23 cellular contexts compared by ENCODE assay signal in genomic region chr7:66528652-66529051, GRCh38.
"Had no signal": no experiment of that assay in that cellular context is flagged by ENCODE, and none has a peak within 500 bp of the region (broad histone marks: within the 10 kb centered on the region; RNA-seq: fewer than 3 reads in every experiment).

No MANE protein-coding gene starts in this region.

- H3K36me3 ChIP-seq: adrenal gland, breast epithelium, colonic mucosa, WERI-Rb-1 had no signal

- H3K27me3 ChIP-seq: adrenal gland, ascending aorta, breast epithelium, colonic mucosa, esophagus squamous epithelium had no signal

- H3K9me3 ChIP-seq: adrenal gland, ascending aorta, breast epithelium, colonic mucosa, esophagus squamous epithelium had no signal

- H3K27ac ChIP-seq: adrenal gland, ascending aorta, breast epithelium, colonic mucosa, esophagus squamous epithelium, WERI-Rb-1 had no signal

- ATAC-seq: activated CD8-positive, alpha-beta memory T cell treated with anti-CD3 and anti-CD28 coated beads, Interleukin-2, amount 10 ng/mL, durations not matched to agents 7 days and 5 days; activated CD8-positive, alpha-beta T cell treated with anti-CD3 and anti-CD28 coated beads for 36 hours; left colon; sciatic nerve; stimulated activated memory B cell treated with anti-CD40 and anti-IgM and Interleukin-4, amounts not matched to agents 10 μg/mL and 1 μg/mL and 100 μg/mL, for 72 hours had no signal

- DNase-seq: activated CD4-positive, alpha-beta T cell treated with anti-CD3 and anti-CD28 coated beads, Interleukin-2, amount 10 ng/mL, durations not matched to agents 7 days and 5 days; activated CD4-positive, CD25-positive, alpha-beta regulatory T cell treated with anti-CD3 and anti-CD28 coated beads, Interleukin-2, amount 50 U/mL, for 72 hours; activated CD8-positive, alpha-beta memory T cell treated with anti-CD3 and anti-CD28 coated beads, Interleukin-2, amount 10 ng/mL, durations not matched to agents 7 days and 5 days; activated CD8-positive, alpha-beta T cell treated with anti-CD3 and anti-CD28 coated beads for 36 hours; activated effector memory CD4-positive, alpha-beta T cell treated with anti-CD3 and anti-CD28 coated beads, Interleukin-2, amount 50 U/mL, for 16 hours; activated T-cell treated with anti-CD3 and anti-CD28 coated beads for 4 hours; adrenal gland; colonic mucosa; esophagus squamous epithelium; left colon; occipital lobe; posterior cingulate gyrus; small intestine; stimulated activated CD4-positive, alpha-beta T cell treated with anti-CD3 and anti-CD28 coated beads, Interleukin-2, amount 100 ng/mL, for 24 hours; SW 1271; WERI-Rb-1 had no signal

- H3K9me3 Mint-ChIP-seq: activated CD4-positive, alpha-beta T cell treated with anti-CD3 and anti-CD28 coated beads, Interleukin-2, amount 10 ng/mL, durations not matched to agents 7 days and 5 days; activated CD8-positive, alpha-beta T cell treated with anti-CD3 and anti-CD28 coated beads for 36 hours; activated naive CD4-positive, alpha-beta T cell treated with anti-CD3 and anti-CD28 coated beads, Interleukin-2, amount 50 U/mL, for 24 hours; central memory CD8-positive, alpha-beta T cell; memory B cell; stimulated activated memory B cell treated with anti-CD40 and anti-IgM and Interleukin-4, amounts not matched to agents 10 μg/mL and 1 μg/mL and 100 μg/mL, for 72 hours had no signal

- H3K4me1 ChIP-seq: ascending aorta, breast epithelium, colonic mucosa, esophagus squamous epithelium had no signal

- H3K27ac Mint-ChIP-seq: activated CD8-positive, alpha-beta memory T cell treated with anti-CD3 and anti-CD28 coated beads, Interleukin-2, amount 10 ng/mL, durations not matched to agents 7 days and 5 days; activated CD8-positive, alpha-beta T cell treated with anti-CD3 and anti-CD28 coated beads for 36 hours; activated naive CD4-positive, alpha-beta T cell treated with anti-CD3 and anti-CD28 coated beads, Interleukin-2, amount 50 U/mL, for 24 hours; memory B cell; stimulated activated memory B cell treated with anti-CD40 and anti-IgM and Interleukin-4, amounts not matched to agents 10 μg/mL and 1 μg/mL and 100 μg/mL, for 72 hours had no signal

- H3K36me3 Mint-ChIP-seq: activated CD8-positive, alpha-beta memory T cell treated with anti-CD3 and anti-CD28 coated beads, Interleukin-2, amount 10 ng/mL, durations not matched to agents 7 days and 5 days had no signal

- H3K4me1 Mint-ChIP-seq: activated CD4-positive, alpha-beta T cell treated with anti-CD3 and anti-CD28 coated beads, Interleukin-2, amount 10 ng/mL, durations not matched to agents 7 days and 5 days; activated CD8-positive, alpha-beta memory T cell treated with anti-CD3 and anti-CD28 coated beads, Interleukin-2, amount 10 ng/mL, durations not matched to agents 7 days and 5 days; activated naive CD4-positive, alpha-beta T cell treated with anti-CD3 and anti-CD28 coated beads, Interleukin-2, amount 50 U/mL, for 24 hours; central memory CD8-positive, alpha-beta T cell; memory B cell; stimulated activated memory B cell treated with anti-CD40 and anti-IgM and Interleukin-4, amounts not matched to agents 10 μg/mL and 1 μg/mL and 100 μg/mL, for 72 hours had no signal

- H3K4me3 ChIP-seq: adrenal gland, ascending aorta, breast epithelium, colonic mucosa, esophagus squamous epithelium had no signal

- H3K27me3 Mint-ChIP-seq: activated CD4-positive, alpha-beta T cell treated with anti-CD3 and anti-CD28 coated beads, Interleukin-2, amount 10 ng/mL, durations not matched to agents 7 days and 5 days; activated CD8-positive, alpha-beta memory T cell treated with anti-CD3 and anti-CD28 coated beads, Interleukin-2, amount 10 ng/mL, durations not matched to agents 7 days and 5 days; activated CD8-positive, alpha-beta T cell treated with anti-CD3 and anti-CD28 coated beads for 36 hours; activated naive CD4-positive, alpha-beta T cell treated with anti-CD3 and anti-CD28 coated beads, Interleukin-2, amount 50 U/mL, for 24 hours; central memory CD8-positive, alpha-beta T cell; memory B cell; stimulated activated memory B cell treated with anti-CD40 and anti-IgM and Interleukin-4, amounts not matched to agents 10 μg/mL and 1 μg/mL and 100 μg/mL, for 72 hours had no signal

- H3K4me3 Mint-ChIP-seq: activated CD4-positive, alpha-beta T cell treated with anti-CD3 and anti-CD28 coated beads, Interleukin-2, amount 10 ng/mL, durations not matched to agents 7 days and 5 days; activated CD8-positive, alpha-beta memory T cell treated with anti-CD3 and anti-CD28 coated beads, Interleukin-2, amount 10 ng/mL, durations not matched to agents 7 days and 5 days; activated CD8-positive, alpha-beta T cell treated with anti-CD3 and anti-CD28 coated beads for 36 hours; activated naive CD4-positive, alpha-beta T cell treated with anti-CD3 and anti-CD28 coated beads, Interleukin-2, amount 50 U/mL, for 24 hours; central memory CD8-positive, alpha-beta T cell; memory B cell; stimulated activated memory B cell treated with anti-CD40 and anti-IgM and Interleukin-4, amounts not matched to agents 10 μg/mL and 1 μg/mL and 100 μg/mL, for 72 hours had no signal
